Comparison of ENCODE assay signal across 1 cellular context in the genomic region with DNA sequence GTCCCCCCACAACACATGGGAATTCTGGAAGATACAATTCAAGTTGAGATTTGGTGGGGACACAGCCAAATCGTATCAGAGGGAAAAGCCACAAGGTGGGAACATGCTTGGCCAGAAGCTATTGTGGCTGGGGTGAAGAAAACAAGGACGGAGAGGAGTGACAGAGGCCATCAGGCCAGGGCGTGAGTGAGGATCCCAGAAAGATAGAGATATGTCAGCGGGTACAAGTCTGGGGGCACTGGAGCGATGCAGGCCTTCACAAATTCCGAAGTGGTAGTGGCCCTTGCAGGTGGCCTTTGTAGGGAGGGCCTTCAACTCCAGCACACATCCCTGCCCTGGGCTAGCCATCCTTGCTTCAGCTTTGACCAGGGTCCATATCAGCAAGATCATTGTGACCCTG.
TF ChIP-seq lines count a peak whose summit lies in the region.

No MANE protein-coding gene starts in this region.

TF ChIP-seq in IMR-90, 13 proteins besides CTCF, POLR2A, EP300 and RAD21:
- TF ChIP-seq NFE2L2 (IDR thresholded peaks at IDR 0.05; ENCODE audit: low read depth, low read length) (no peak), BHLHE40 (IDR thresholded peaks at IDR 0.05; ENCODE audit: low read depth, low read length) (no peak), MXI1 (IDR thresholded peaks at IDR 0.05; ENCODE audit: borderline replicate concordance, low read depth, low read length) (no peak), MAZ (IDR thresholded peaks at IDR 0.05; ENCODE audit: borderline replicate concordance, low read depth, low read length) (no peak), ELK1 (IDR thresholded peaks at IDR 0.05; ENCODE audit: borderline replicate concordance, low read depth, low read length) (no peak)
TF ChIP-seq in IMR-90: peak in this region for 0.
